ENCODE assay signal across 8 cellular contexts in genomic region chr11:111765320-111765983, GRCh38. TPM values are rescaled to one million over a fixed set of nuclear protein-coding genes. Genes with fewer than 3 reads are reported as not detected.
DNase-seq lines count a peak whose midpoint lies in the region; ATAC-seq and TF ChIP-seq lines count a peak whose summit lies in the region.

No MANE protein-coding gene starts in this region.

- H2BK120ac ChIP-seq in mesenchymal stem cell (ENCODE audit: low read depth, low read length): no peak overlapping the region

- H3K9ac ChIP-seq in duodenal mucosa (ENCODE audit: low read depth in 1 of 2, low read length in 2 of 2) (peak overlapping the region; percentile 88 to 90), mesenchymal stem cell (ENCODE audit: low read length) (peak overlapping the region; percentile 92)

- peak overlapping the region; percentile 79 to 92 for H3K18ac ChIP-seq in mesenchymal stem cell (ENCODE audit: low read depth in 1 of 2, low read length in 2 of 2)

- no peak for TF ChIP-seq CTCF in HEK293 (tag by site-specific recombination; IDR thresholded peaks at IDR 0.05)

- no peaks in the 10 kb centered on the region for H3K4me1 ChIP-seq in HEK293 (ENCODE audit: control insufficient read depth, insufficient read depth, low read length)
- peaks cover 14 to 18% of the 10 kb centered on the region in 2 donors for H3K4me1 ChIP-seq in duodenal mucosa (ENCODE audit: control insufficient read depth in 1 of 2, insufficient read depth in 2 of 2, low read length in 2 of 2)
- H3K4me1 ChIP-seq in mesenchymal stem cell (ENCODE audit: control insufficient read depth, insufficient read depth, low read depth, low read length): no peaks in the 10 kb centered on the region
- H3K4me1 ChIP-seq in aorta (ENCODE audit: control insufficient read depth in 1 of 2, insufficient read depth in 2 of 2, low read length in 2 of 2): no peaks in the 10 kb centered on the region

- in situ Hi-C loops in G401 (cut with HindIII; ENCODE audit: low sequenced_read_pairs): no loop called here

- H2AK5ac ChIP-seq in mesenchymal stem cell (ENCODE audit: low read length, severe bottlenecking): no peak overlapping the region

- H3K14ac ChIP-seq in mesenchymal stem cell (ENCODE audit: low read length in 2 of 2): peak overlapping the region in 1 of 2 experiments; percentile 76

- H3K4me3 ChIP-seq in HEK293 (ENCODE audit: low read depth, low read length) (peak overlapping the region; percentile 99), duodenal mucosa (ENCODE audit: low read depth in 1 of 2, low read length in 2 of 2) (peak overlapping the region; percentile 90 to 93), mesenchymal stem cell (ENCODE audit: insufficient read depth in 1 of 2, low read depth in 1 of 2, low read length in 2 of 2) (peak overlapping the region; percentile 74 to 95), aorta (ENCODE audit: low read length in 2 of 2) (peak overlapping the region; percentile 68 to 78)

- H3K27me3 ChIP-seq in duodenal mucosa (ENCODE audit: control insufficient read depth in 1 of 2, insufficient read depth in 2 of 2, low read length in 2 of 2) (no peaks in the 10 kb centered on the region), mesenchymal stem cell (ENCODE audit: control insufficient read depth in 1 of 2, insufficient read depth in 1 of 2, low read length in 2 of 2) (no peaks in the 10 kb centered on the region), aorta (ENCODE audit: control insufficient read depth in 1 of 2, insufficient read depth in 2 of 2, low read length in 1 of 2) (no peaks in the 10 kb centered on the region)

- no peak overlapping the region for H2BK12ac ChIP-seq in mesenchymal stem cell (ENCODE audit: low read length in 2 of 2)

- H3K4ac ChIP-seq in mesenchymal stem cell (ENCODE audit: low read depth in 1 of 2, low read length in 2 of 2): peak overlapping the region; percentile 5 to 80

- H3K27ac ChIP-seq in HEK293 (ENCODE audit: extremely low read depth, low read depth, low read length) (peak overlapping the region; percentile 33; the same call in 1 of the 2 replicates), duodenal mucosa (ENCODE audit: low read depth, low read length) (peak overlapping the region; percentile 55), mesenchymal stem cell (ENCODE audit: low read length, poor library complexity, severe bottlenecking) (no peak overlapping the region), aorta (ENCODE audit: low read depth in 1 of 2, low read length in 2 of 2) (peak overlapping the region in 1 of 2 donors; percentile 60)

- H3K9me3 ChIP-seq in HEK293 (ENCODE audit: control insufficient read depth, insufficient read depth, low read depth, low read length) (no peaks in the 10 kb centered on the region), duodenal mucosa (ENCODE audit: control insufficient read depth in 1 of 2, low read length in 2 of 2) (no peaks in the 10 kb centered on the region), mesenchymal stem cell (ENCODE audit: control insufficient read depth, low read length) (no peaks in the 10 kb centered on the region), aorta (ENCODE audit: control insufficient read depth, low read length) (no peaks in the 10 kb centered on the region)

- peak overlapping the region in 1 of 2 experiments; percentile 68 for H3K23ac ChIP-seq in mesenchymal stem cell (ENCODE audit: low read length in 2 of 2)

- H2AFZ ChIP-seq in mesenchymal stem cell (ENCODE audit: low read depth, low read length): peak overlapping the region; percentile 7

- peak overlapping the region; percentile 22 for H2BK5ac ChIP-seq in mesenchymal stem cell (ENCODE audit: low read depth, low read length, poor library complexity, severe bottlenecking)

- peak overlapping the region; percentile 99 for H2BK15ac ChIP-seq in mesenchymal stem cell (ENCODE audit: low read depth, poor library complexity, severe bottlenecking)

- peak overlapping the region; percentile 3 for H4K91ac ChIP-seq in mesenchymal stem cell (ENCODE audit: low read length)

- WGBS in mesenchymal stem cell: 3% methylated on average over 28 of the region's 28 CpGs
- 1% methylated on average over 28 of the region's 28 CpGs for WGBS in aorta, 2 donors

- CTCF ChIA-PET in HEK293 (lab: Yijun Ruan, JAX): interaction anchor here (0.6 to 5.4 kb wide), 9 partner anchors 11 to 178 kb away, joined by 3 to 46 read pairs (median 5); no protein-coding TSS in a partner anchor

- intact Hi-C loops in aorta (cut with DNase I): loop anchor here in 1 of 2 donors (5.0 kb wide), 1 partner anchor 43 kb away; no protein-coding TSS in a partner anchor

- ATAC-seq in aorta (ENCODE audit: low FRiP score): peak; percentile 62

- peaks cover 17% of the 10 kb centered on the region for H3K79me1 ChIP-seq in mesenchymal stem cell (replicated peaks; ENCODE audit: low read length, poor library complexity, severe bottlenecking)

- DNase-seq in NCI-H2171 treated with DMSO at 0.1 percent for 48 hours (lab: John Stamatoyannopoulos, UW): peak; percentile 41
- DNase-seq in NCI-H2171 (lab: John Stamatoyannopoulos, UW): no peak
- peak; percentile 61 for DNase-seq in NCI-H526 treated with DMSO at 0.1 percent for 48 hours (lab: John Stamatoyannopoulos, UW)
- DNase-seq in mesenchymal stem cell: peak; percentile 22
- no peak for DNase-seq in aorta
- DNase-seq in G401 (ENCODE audit: low spot score): no peak

- no peak overlapping the region for H4K8ac ChIP-seq in mesenchymal stem cell (ENCODE audit: low read length)

- H3K36me3 ChIP-seq in HEK293 (ENCODE audit: control insufficient read depth in 2 of 2, insufficient read depth in 1 of 2, low read length in 2 of 2) (peaks cover 5 to 44% of the 10 kb centered on the region in 2 experiments; a peak in 2 of 3 replicates), duodenal mucosa (ENCODE audit: control insufficient read depth in 1 of 2, insufficient read depth in 2 of 2, low read length in 2 of 2) (peaks cover 10 to 30% of the 10 kb centered on the region in 2 donors), mesenchymal stem cell (ENCODE audit: control insufficient read depth in 1 of 2, insufficient read depth in 2 of 2, low read depth in 1 of 2, low read length in 2 of 2) (peaks cover 15 to 40% of the 10 kb centered on the region in 2 experiments), aorta (ENCODE audit: control insufficient read depth in 1 of 2, insufficient read depth in 2 of 2, low read length in 1 of 2) (no peaks in the 10 kb centered on the region)

- peak overlapping the region; percentile 69 for H3K4me2 ChIP-seq in mesenchymal stem cell (ENCODE audit: low read length, poor library complexity, severe bottlenecking)

- POLR2A ChIA-PET in HEK293 (lab: Yijun Ruan, JAX): interaction anchor here (0.6 to 1.3 kb wide), 5 partner anchors 25 to 628 kb away, joined by 3 to 6 read pairs (median 4); no protein-coding TSS in a partner anchor

TF ChIP-seq in HEK293, 187 proteins besides CTCF, POLR2A, EP300 and RAD21:
- peak; percentile 68 for TF ChIP-seq PRDM1 (tag by site-specific recombination; IDR thresholded peaks at IDR 0.05)
- no peak for TF ChIP-seq ZNF560 (tag by site-specific recombination; IDR thresholded peaks at IDR 0.05; ENCODE audit: borderline replicate concordance)
- no peak for TF ChIP-seq ZNF341 (tag by site-specific recombination; IDR thresholded peaks at IDR 0.05; ENCODE audit: low read depth)
- TF ChIP-seq ZFP37 (tag by site-specific recombination; IDR thresholded peaks at IDR 0.05): 0 out of 2 replicates have a peak, but pooled peaks have one; percentile 29
- no peak for TF ChIP-seq ZNF133 (tag by site-specific recombination; IDR thresholded peaks at IDR 0.05)
- no peak for TF ChIP-seq ZNF600 (tag by site-specific recombination; IDR thresholded peaks at IDR 0.05)
- TF ChIP-seq, protein P1, sequence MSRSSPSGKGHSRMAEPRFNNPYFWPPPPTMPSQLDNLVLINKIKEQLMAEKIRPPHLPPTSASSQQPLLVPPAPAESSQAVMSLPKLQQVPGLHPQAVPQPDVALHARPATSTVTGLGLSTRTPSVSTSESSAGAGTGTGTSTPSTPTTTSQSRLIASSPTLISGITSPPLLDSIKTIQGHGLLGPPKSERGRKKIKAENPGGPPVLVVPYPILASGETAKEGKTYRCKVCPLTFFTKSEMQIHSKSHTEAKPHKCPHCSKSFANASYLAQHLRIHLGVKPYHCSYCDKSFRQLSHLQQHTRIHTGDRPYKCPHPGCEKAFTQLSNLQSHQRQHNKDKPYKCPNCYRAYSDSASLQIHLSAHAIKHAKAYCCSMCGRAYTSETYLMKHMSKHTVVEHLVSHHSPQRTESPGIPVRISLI (tag by site-specific recombination; IDR thresholded peaks at IDR 0.05): no peak
- peak; percentile 91 for TF ChIP-seq ZBTB8A (tag by site-specific recombination; IDR thresholded peaks at IDR 0.05)
- TF ChIP-seq ZNF214 (tag by site-specific recombination; IDR thresholded peaks at IDR 0.05; ENCODE audit: borderline replicate concordance): no peak
- TF ChIP-seq HOXC10 (CRISPR knock-in tag; IDR thresholded peaks at IDR 0.05): no peak
- no peak for TF ChIP-seq ZNF544 (tag by site-specific recombination; IDR thresholded peaks at IDR 0.05)
- no peak for TF ChIP-seq ZXDB (tag by site-specific recombination; IDR thresholded peaks at IDR 0.05)
- TF ChIP-seq ZNF785 (tag by site-specific recombination; IDR thresholded peaks at IDR 0.05): no peak
- no peak for TF ChIP-seq ZNF202 (tag by site-specific recombination; IDR thresholded peaks at IDR 0.05; ENCODE audit: borderline replicate concordance)
- TF ChIP-seq ZNF146 (tag by site-specific recombination; IDR thresholded peaks at IDR 0.05): no peak
- TF ChIP-seq ZBTB17 (tag by site-specific recombination; IDR thresholded peaks at IDR 0.05): peak; percentile 52; the same call in 1 of the 2 replicates
- TF ChIP-seq ZNF311 (tag by site-specific recombination; IDR thresholded peaks at IDR 0.05; ENCODE audit: borderline replicate concordance): no peak
- TF ChIP-seq ZNF670 (tag by site-specific recombination; IDR thresholded peaks at IDR 0.05; ENCODE audit: low read depth): no peak
- TF ChIP-seq ZNF16 (tag by site-specific recombination; IDR thresholded peaks at IDR 0.05; ENCODE audit: low read depth): no peak
- TF ChIP-seq ZNF658 (tag by site-specific recombination; IDR thresholded peaks at IDR 0.05): no peak
- peak; percentile 54 for TF ChIP-seq SCRT2 (tag by site-specific recombination; IDR thresholded peaks at IDR 0.05)
TF ChIP-seq in HEK293: peak in this region for 5.

RNA-seq across cellular contexts. Expression of gene PPP2R1B, which starts 0.7 kb away (rescaled TPM):
- polyA plus RNA-seq in mesenchymal stem cell (2013, experiment 1 of 2): 14.9 TPM
- polyA plus RNA-seq in mesenchymal stem cell (2013, experiment 2 of 2): 14.7 TPM
- total RNA-seq in aorta: 10 to 100 TPM; 21.9 to 27.2 TPM
- 1 to 10 TPM; 3.5 to 7.4 TPM for polyA plus RNA-seq in aorta
- total RNA-seq in G401 (2014; rRNA removed; shearing (Covaris generic)): 115 and 118 TPM in 2 replicates

Comparison
In these comparisons a context has a peak if more than half of its experiments do, and no peak if none do; other contexts are left out.
1. DNase-seq: peak in NCI-H2171 treated with DMSO at 0.1 percent for 48 hours (single experiment), NCI-H526 treated with DMSO at 0.1 percent for 48 hours (single experiment) and mesenchymal stem cell (single experiment); none in NCI-H2171 (single experiment), aorta (0 of 2) and G401 (single experiment).
2. Peak in every context shown above with its lines, with median percentiles within 50 percentile points of each other: H3K4me3 ChIP-seq.